Comparison of ENCODE assay signal across 15 cellular contexts in the genomic region with DNA sequence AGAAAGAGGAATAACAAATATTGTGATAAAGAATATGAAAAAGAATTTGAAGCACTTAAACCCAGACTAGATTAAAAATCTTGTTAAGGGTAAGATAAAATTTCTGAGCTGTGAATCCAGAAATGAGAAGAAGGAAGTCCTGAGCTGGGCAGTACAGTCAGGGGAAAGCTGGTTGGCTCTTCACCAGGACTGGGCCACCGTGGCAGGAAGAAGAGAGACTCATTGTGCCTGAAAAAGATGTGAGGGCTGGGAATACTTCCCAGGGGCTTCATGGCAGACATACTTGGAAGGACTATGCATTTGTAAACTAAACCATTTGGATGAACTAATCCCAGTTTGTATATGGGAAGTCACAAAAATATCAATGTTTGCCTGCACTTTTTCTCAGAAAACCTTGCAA. TPM values are rescaled to one million over a fixed set of nuclear protein-coding genes. Genes with fewer than 3 reads are reported as not detected.
DNase-seq lines count a peak whose midpoint lies in the region; ATAC-seq and TF ChIP-seq lines count a peak whose summit lies in the region.
"Had no signal": no experiment of that assay in that cellular context is flagged by ENCODE, and none has a peak within 500 bp of the region (broad histone marks: within the 10 kb centered on the region; RNA-seq: fewer than 3 reads in every experiment).

No MANE protein-coding gene starts in this region.

- no peaks in the 10 kb centered on the region for H3K27me3 ChIP-seq in gastroesophageal sphincter

- no peaks in the 10 kb centered on the region for H3K27me3 Mint-ChIP-seq in T-helper 17 cell
- H3K27me3 Mint-ChIP-seq in central memory CD8-positive, alpha-beta T cell = no peaks in the 10 kb centered on the region
- H3K27me3 Mint-ChIP-seq: CD4-positive, alpha-beta memory T cell had no signal

- H3K9me3 Mint-ChIP-seq in central memory CD8-positive, alpha-beta T cell = no peaks in the 10 kb centered on the region
- H3K9me3 Mint-ChIP-seq: CD4-positive, alpha-beta memory T cell had no signal

- H3K27ac Mint-ChIP-seq in T-helper 17 cell = no peak overlapping the region
- peak overlapping the region; percentile 61 for H3K27ac Mint-ChIP-seq in central memory CD8-positive, alpha-beta T cell (ENCODE audit: low read depth)
- H3K27ac Mint-ChIP-seq: CD4-positive, alpha-beta memory T cell had no signal

- H3K9me3 ChIP-seq in T-helper 17 cell (ENCODE audit: control insufficient read depth, low read length, poor library complexity, severe bottlenecking) (no peaks in the 10 kb centered on the region), gastroesophageal sphincter (no peaks in the 10 kb centered on the region)

- no peaks in the 10 kb centered on the region for H3K4me1 Mint-ChIP-seq in T-helper 17 cell
- no peaks in the 10 kb centered on the region for H3K4me1 Mint-ChIP-seq in central memory CD8-positive, alpha-beta T cell
- H3K4me1 Mint-ChIP-seq: CD4-positive, alpha-beta memory T cell had no signal

- TF ChIP-seq EP300 in gastroesophageal sphincter (IDR thresholded peaks at IDR 0.05) = no peak

- peaks cover 0 to 96% of the 10 kb centered on the region in 2 donors for H3K36me3 ChIP-seq in gastroesophageal sphincter

- 7 to 27% methylated on average over 1 of the region's 1 CpG for WGBS in gastroesophageal sphincter (ENCODE audit: low coverage in 1 of 2), 2 donors

- ATAC-seq in T-helper 17 cell (no peak), gastroesophageal sphincter (no peak), HG03521 (IDR thresholded peaks at IDR 0.05; ENCODE audit: unreplicated experiment) (no peak), Right ventricle myocardium inferior (no peak)
- no peak for ATAC-seq in central memory CD8-positive, alpha-beta T cell (replicated peaks; ENCODE audit: extremely low read depth, poor library complexity, severe bottlenecking)

- no peak overlapping the region for H3K4me3 ChIP-seq in gastroesophageal sphincter
- H3K4me3 ChIP-seq: GM23248 had no signal

- peak overlapping the region; percentile 45 for H3K4me3 Mint-ChIP-seq in T-helper 17 cell
- no peak overlapping the region for H3K4me3 Mint-ChIP-seq in central memory CD8-positive, alpha-beta T cell
- H3K4me3 Mint-ChIP-seq: CD4-positive, alpha-beta memory T cell had no signal

- intact Hi-C loops in Right ventricle myocardium inferior (cut with DNase I) = no loop called here

- TF ChIP-seq POLR2A in gastroesophageal sphincter (IDR thresholded peaks at IDR 0.05) = no peak

- H3K36me3 Mint-ChIP-seq in T-helper 17 cell (ENCODE audit: low read depth) = peaks cover 15% of the 10 kb centered on the region
- H3K36me3 Mint-ChIP-seq in central memory CD8-positive, alpha-beta T cell (ENCODE audit: insufficient read depth) = peaks cover 66% of the 10 kb centered on the region

- no peak for TF ChIP-seq CTCF in gastroesophageal sphincter (IDR thresholded peaks at IDR 0.05)

- no peak for DNase-seq in T-helper 17 cell
- no peak for DNase-seq in central memory CD8-positive, alpha-beta T cell (ENCODE audit: low spot score in 2 of 2)
- peak; percentile 35 for DNase-seq in globus pallidus (ENCODE audit: low spot score)
- DNase-seq in activated T-cell treated with anti-CD3 and anti-CD28 coated beads, Interleukin-2, amount 50 U/mL, for 48 hours = no peak
- no peak for DNase-seq in Right ventricle myocardium inferior (ENCODE audit: missing footprints)
- DNase-seq: Calu3; CD4-positive, alpha-beta memory T cell; COR-L47; DMS53; DMS79 treated with DMSO at 0.1 percent for 48 hours; GM23248; H7; HCEC 1CT had no signal

- no peak overlapping the region for H3K27ac ChIP-seq in gastroesophageal sphincter
- H3K27ac ChIP-seq: GM23248 had no signal

- no peaks in the 10 kb centered on the region for H3K4me1 ChIP-seq in gastroesophageal sphincter

RNA-seq across cellular contexts. Expression of a gene that starts 28.5 kb away (rescaled TPM):
- total RNA-seq in T-helper 17 cell (1 to 10 TPM; 1.5 to 3.3 TPM), gastroesophageal sphincter (10 to 100 TPM in 3 of 4 donors, 1 to 10 TPM in 1; 2.6 to 12.3 (median 10.2) TPM), Right ventricle myocardium inferior (3.4 TPM)
- total RNA-seq: GM23248 had no signal
